Comparison of ENCODE assay signal across 2 cellular contexts in genomic region chr15:30939161-30939560, GRCh38.
TF ChIP-seq lines count a peak whose summit lies in the region.

No MANE protein-coding gene starts in this region.

TF ChIP-seq in A549, 52 proteins besides CTCF, POLR2A, EP300 and RAD21:
- TF ChIP-seq RCOR1 (IDR thresholded peaks at IDR 0.05; ENCODE audit: low read depth, low read length): no peak
- no peak for TF ChIP-seq CBX2 (IDR thresholded peaks at IDR 0.05; ENCODE audit: borderline replicate concordance, low read depth)
- TF ChIP-seq RNF2 (IDR thresholded peaks at IDR 0.05; ENCODE audit: borderline replicate concordance, low read depth): no peak
- no peak for TF ChIP-seq MYC (IDR thresholded peaks at IDR 0.05; ENCODE audit: borderline replicate concordance, low read length)
- TF ChIP-seq CHD2 (IDR thresholded peaks at IDR 0.05; ENCODE audit: low read length, partially characterized antibody): no peak
- TF ChIP-seq JUNB (IDR thresholded peaks at IDR 0.05): no peak
- no peak for TF ChIP-seq NFE2L2 (conservative IDR thresholded peaks at IDR 0.05; ENCODE audit: low read length)
- TF ChIP-seq HDAC2 (IDR thresholded peaks at IDR 0.05): no peak
- no peak for TF ChIP-seq HOXB5 (CRISPR knock-in tag; IDR thresholded peaks at IDR 0.05)
- no peak for TF ChIP-seq GATA3 (IDR thresholded peaks at IDR 0.05; ENCODE audit: borderline replicate concordance)
- no peak for TF ChIP-seq TFCP2L1 (CRISPR knock-in tag; IDR thresholded peaks at IDR 0.05)
- no peak for TF ChIP-seq CHD4 (IDR thresholded peaks at IDR 0.05; ENCODE audit: borderline replicate concordance)
- no peak for TF ChIP-seq MAFK (IDR thresholded peaks at IDR 0.05; ENCODE audit: partially characterized antibody)
- no peak for TF ChIP-seq USF2 (IDR thresholded peaks at IDR 0.05)
- TF ChIP-seq NR3C1 (IDR thresholded peaks at IDR 0.05): no peak

TF ChIP-seq in K562, 482 proteins besides CTCF, POLR2A, EP300 and RAD21:
- no peak for TF ChIP-seq HSF4 (CRISPR knock-in tag; IDR thresholded peaks at IDR 0.05; ENCODE audit: borderline replicate concordance)
- TF ChIP-seq ARNT (IDR thresholded peaks at IDR 0.05): no peak
- no peak for TF ChIP-seq BCL6 (CRISPR knock-in tag; IDR thresholded peaks at IDR 0.05)
- TF ChIP-seq CHD7 (IDR thresholded peaks at IDR 0.05; ENCODE audit: low read depth, low read length): no peak
TF ChIP-seq in K562: peak in this region for 0.
